Comparison of ENCODE assay signal across 1 cellular context in the genomic region with DNA sequence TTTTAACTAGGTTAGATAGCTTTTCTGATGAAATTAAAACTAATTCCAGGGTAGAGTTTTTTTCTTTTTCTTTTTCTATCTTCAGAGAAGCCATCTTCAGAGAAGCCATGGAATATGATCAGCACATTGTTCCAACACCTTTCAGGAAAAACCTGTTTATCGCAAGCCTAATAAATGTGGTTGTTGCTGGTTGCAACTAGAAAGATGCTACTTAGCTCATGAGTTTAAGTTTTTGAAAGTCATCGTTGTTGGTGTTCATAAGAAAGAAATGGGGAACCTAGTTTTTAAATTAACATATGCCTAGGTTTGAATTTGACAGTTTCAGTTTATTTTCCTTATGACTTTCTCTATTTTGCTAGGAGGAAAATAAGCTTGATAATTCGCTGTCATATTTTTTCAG.
TF ChIP-seq lines count a peak whose summit lies in the region.

No MANE protein-coding gene starts in this region.

TF ChIP-seq in neural cell, 6 proteins besides CTCF, POLR2A, EP300 and RAD21:
- TF ChIP-seq REST (IDR thresholded peaks at IDR 0.05; ENCODE audit: borderline replicate concordance) (no peak), POLR2AphosphoS5 (IDR thresholded peaks at IDR 0.05) (no peak), TAF1 (IDR thresholded peaks at IDR 0.05; ENCODE audit: low read depth) (no peak), MXI1 (conservative IDR thresholded peaks at IDR 0.05; ENCODE audit: poor library complexity, severe bottlenecking) (no peak), EZH2 (IDR thresholded peaks at IDR 0.05; ENCODE audit: borderline replicate concordance, insufficient read depth, low read length, poor library complexity, severe bottlenecking) (no peak), SMC3 (conservative IDR thresholded peaks at IDR 0.05; ENCODE audit: poor library complexity) (no peak)
